ENCODE assay signal across 14 cellular contexts in the genomic region with DNA sequence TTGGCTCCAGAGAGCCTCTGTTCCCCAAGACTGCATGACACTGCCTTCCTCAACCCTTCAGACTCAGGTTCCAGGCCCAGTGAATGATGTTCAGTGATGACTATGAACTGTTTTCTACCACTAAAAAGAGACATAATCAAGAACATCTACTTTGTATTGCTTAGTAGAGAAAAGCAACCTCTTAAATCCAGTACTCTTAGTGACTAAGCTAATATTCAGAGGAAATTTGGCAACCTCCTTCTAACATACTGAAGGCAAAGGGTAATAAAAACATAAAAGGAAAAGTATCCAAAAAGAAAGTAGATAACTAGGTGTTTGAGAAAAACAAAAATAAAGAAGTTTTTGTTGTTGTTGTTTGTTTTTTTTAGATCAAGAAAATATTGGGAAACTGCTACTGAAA.
DNase-seq lines count a peak whose midpoint lies in the region; ATAC-seq and TF ChIP-seq lines count a peak whose summit lies in the region.
"Had no signal": no experiment of that assay in that cellular context is flagged by ENCODE, and none has a peak within 500 bp of the region (broad histone marks: within the 10 kb centered on the region; RNA-seq: fewer than 3 reads in every experiment).

No MANE protein-coding gene starts in this region.

- DNase-seq in activated naive CD4-positive, alpha-beta T cell treated with anti-CD3 and anti-CD28 coated beads for 36 hours, result no peak
- DNase-seq in activated naive CD4-positive, alpha-beta T cell treated with anti-CD3 and anti-CD28 coated beads, Interleukin-2, amount 50 U/mL, for 72 hours (ENCODE audit: low spot score in 2 of 2), result no peak
- DNase-seq in SJSA1 (ENCODE audit: low read depth in 1 of 2, low spot score in 2 of 2), result no peak
- peak; percentile 56 for DNase-seq in fibroblast of pulmonary artery (ENCODE audit: low read depth)
- DNase-seq in stromal cell of bone marrow (ENCODE audit: low read depth), result peak; percentile 57
- DNase-seq in SKM-1 treated with dmso at 0.1 percent for 144 hours (lab: John Stamatoyannopoulos, UW; ENCODE audit: unreplicated experiment), result no peak
- no peak for DNase-seq in retina
- DNase-seq: activated CD4-positive, alpha-beta T cell treated with anti-CD3 and anti-CD28 coated beads for 4 hours; DMS79; endodermal cell; MM.1S; PC-9 had no signal

- H3K9me3 Mint-ChIP-seq in activated naive CD4-positive, alpha-beta T cell treated with anti-CD3 and anti-CD28 coated beads for 36 hours, result no peaks in the 10 kb centered on the region
- peaks cover 0 to 5% of the 10 kb centered on the region in 2 donors for H3K9me3 Mint-ChIP-seq in activated naive CD4-positive, alpha-beta T cell treated with anti-CD3 and anti-CD28 coated beads, Interleukin-2, amount 50 U/mL, for 72 hours
- H3K9me3 Mint-ChIP-seq: endodermal cell had no signal

- H3K36me3 ChIP-seq in SJSA1, result no peaks in the 10 kb centered on the region

- no peak overlapping the region for H3K4me3 ChIP-seq in SJSA1
- H3K4me3 ChIP-seq in fibroblast of pulmonary artery (replicated peaks; ENCODE audit: low read depth, low read length), result no peak overlapping the region
- H3K4me3 ChIP-seq: lung, PC-9 had no signal

- peaks cover 67% of the 10 kb centered on the region for H3K4me1 Mint-ChIP-seq in activated naive CD4-positive, alpha-beta T cell treated with anti-CD3 and anti-CD28 coated beads for 36 hours (ENCODE audit: low read depth)

- H3K9me3 ChIP-seq in SJSA1 (replicated peaks), result no peaks in the 10 kb centered on the region

- no peaks in the 10 kb centered on the region for H3K36me3 Mint-ChIP-seq in activated naive CD4-positive, alpha-beta T cell treated with anti-CD3 and anti-CD28 coated beads for 36 hours (ENCODE audit: low read depth)
- H3K36me3 Mint-ChIP-seq in activated naive CD4-positive, alpha-beta T cell treated with anti-CD3 and anti-CD28 coated beads, Interleukin-2, amount 50 U/mL, for 72 hours, result peaks cover 0 to 14% of the 10 kb centered on the region in 2 donors

- TF ChIP-seq CTCF in fibroblast of pulmonary artery (IDR thresholded peaks at IDR 0.05; ENCODE audit: low read length, missing control alignments), result no peak

- H3K27ac Mint-ChIP-seq in activated naive CD4-positive, alpha-beta T cell treated with anti-CD3 and anti-CD28 coated beads for 36 hours, result peak overlapping the region; percentile 13
- H3K27ac Mint-ChIP-seq in activated naive CD4-positive, alpha-beta T cell treated with anti-CD3 and anti-CD28 coated beads, Interleukin-2, amount 50 U/mL, for 72 hours, result no peak overlapping the region
- H3K27ac Mint-ChIP-seq: endodermal cell had no signal

- peaks cover 62% of the 10 kb centered on the region for H3K4me1 ChIP-seq in SJSA1 (replicated peaks)

- H3K4me3 Mint-ChIP-seq in activated naive CD4-positive, alpha-beta T cell treated with anti-CD3 and anti-CD28 coated beads for 36 hours, result no peak overlapping the region
- H3K4me3 Mint-ChIP-seq: endodermal cell had no signal

- no peaks in the 10 kb centered on the region for H3K27me3 ChIP-seq in SJSA1 (replicated peaks)

- intact Hi-C loops in activated naive CD4-positive, alpha-beta T cell treated with anti-CD3 and anti-CD28 coated beads for 36 hours (cut with micrococcal nuclease), result no loop called here

- CTCF ChIA-PET in activated naive CD4-positive, alpha-beta T cell treated with anti-CD3 and anti-CD28 coated beads for 36 hours (lab: Charles Lee), result interaction anchor here (0.6 to 1.3 kb wide), 2 partner anchors 152 to 199 kb away, joined by 4 to 5 read pairs; no protein-coding TSS in a partner anchor

- ATAC-seq in activated naive CD4-positive, alpha-beta T cell treated with anti-CD3 and anti-CD28 coated beads, Interleukin-2, amount 50 U/mL, for 72 hours, result no peak
- no peak for ATAC-seq in GM18867 (IDR thresholded peaks at IDR 0.05; ENCODE audit: unreplicated experiment)

- H3K27me3 Mint-ChIP-seq in activated naive CD4-positive, alpha-beta T cell treated with anti-CD3 and anti-CD28 coated beads for 36 hours (ENCODE audit: low read depth), result no peaks in the 10 kb centered on the region

- H3K27ac ChIP-seq in SJSA1, result peak overlapping the region; percentile 69
- H3K27ac ChIP-seq: PC-9 had no signal

Comparison
In these comparisons a context has a peak if more than half of its experiments do, and no peak if none do; other contexts are left out.
1. DNase-seq: peak in fibroblast of pulmonary artery (single experiment) and stromal cell of bone marrow (single experiment); none in activated naive CD4-positive, alpha-beta T cell treated with anti-CD3 and anti-CD28 coated beads for 36 hours (single experiment), activated naive CD4-positive, alpha-beta T cell treated with anti-CD3 and anti-CD28 coated beads, Interleukin-2, amount 50 U/mL, for 72 hours (0 of 2), SJSA1 (0 of 2), SKM-1 treated with dmso at 0.1 percent for 144 hours (single experiment) and retina (single experiment).